ENCODE assay signal across 1 cellular context in the genomic region with DNA sequence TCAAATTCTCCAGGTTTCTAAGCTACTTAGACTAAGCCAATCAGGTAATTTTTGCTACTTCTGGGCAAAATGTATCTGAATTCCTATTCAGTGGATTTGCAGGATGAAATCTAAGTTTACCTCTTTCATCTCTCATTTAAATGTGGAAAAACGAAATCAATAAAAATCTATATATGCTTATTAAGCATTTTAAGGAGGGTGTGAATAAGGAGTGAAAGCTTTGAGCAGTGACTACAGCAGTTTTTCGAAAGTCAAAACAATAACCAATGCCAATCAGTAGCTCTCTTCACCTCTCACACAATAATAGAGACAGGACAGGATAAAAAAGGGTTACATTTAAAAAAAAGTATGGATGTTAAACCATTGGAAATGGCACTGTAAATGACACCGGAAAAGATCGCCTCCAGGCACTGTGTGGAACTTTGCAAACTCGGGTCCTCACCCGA.
TF ChIP-seq lines count a peak whose summit lies in the region.

No MANE protein-coding gene starts in this region.

TF ChIP-seq in HepG2, 621 proteins besides CTCF, POLR2A, EP300 and RAD21 (continued from another document and continues in another):
- TF ChIP-seq, protein P1, sequence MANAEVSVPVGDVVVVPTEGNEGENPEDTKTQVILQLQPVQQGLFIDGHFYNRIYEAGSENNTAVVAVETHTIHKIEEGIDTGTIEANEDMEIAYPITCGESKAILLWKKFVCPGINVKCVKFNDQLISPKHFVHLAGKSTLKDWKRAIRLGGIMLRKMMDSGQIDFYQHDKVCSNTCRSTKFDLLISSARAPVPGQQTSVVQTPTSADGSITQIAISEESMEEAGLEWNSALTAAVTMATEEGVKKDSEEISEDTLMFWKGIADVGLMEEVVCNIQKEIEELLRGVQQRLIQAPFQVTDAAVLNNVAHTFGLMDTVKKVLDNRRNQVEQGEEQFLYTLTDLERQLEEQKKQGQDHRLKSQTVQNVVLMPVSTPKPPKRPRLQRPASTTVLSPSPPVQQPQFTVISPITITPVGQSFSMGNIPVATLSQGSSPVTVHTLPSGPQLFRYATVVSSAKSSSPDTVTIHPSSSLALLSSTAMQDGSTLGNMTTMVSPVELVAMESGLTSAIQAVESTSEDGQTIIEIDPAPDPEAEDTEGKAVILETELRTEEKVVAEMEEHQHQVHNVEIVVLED (CRISPR knock-in tag; IDR thresholded peaks at IDR 0.05; ENCODE audit: borderline replicate concordance), result no peak
- TF ChIP-seq, protein P2, sequence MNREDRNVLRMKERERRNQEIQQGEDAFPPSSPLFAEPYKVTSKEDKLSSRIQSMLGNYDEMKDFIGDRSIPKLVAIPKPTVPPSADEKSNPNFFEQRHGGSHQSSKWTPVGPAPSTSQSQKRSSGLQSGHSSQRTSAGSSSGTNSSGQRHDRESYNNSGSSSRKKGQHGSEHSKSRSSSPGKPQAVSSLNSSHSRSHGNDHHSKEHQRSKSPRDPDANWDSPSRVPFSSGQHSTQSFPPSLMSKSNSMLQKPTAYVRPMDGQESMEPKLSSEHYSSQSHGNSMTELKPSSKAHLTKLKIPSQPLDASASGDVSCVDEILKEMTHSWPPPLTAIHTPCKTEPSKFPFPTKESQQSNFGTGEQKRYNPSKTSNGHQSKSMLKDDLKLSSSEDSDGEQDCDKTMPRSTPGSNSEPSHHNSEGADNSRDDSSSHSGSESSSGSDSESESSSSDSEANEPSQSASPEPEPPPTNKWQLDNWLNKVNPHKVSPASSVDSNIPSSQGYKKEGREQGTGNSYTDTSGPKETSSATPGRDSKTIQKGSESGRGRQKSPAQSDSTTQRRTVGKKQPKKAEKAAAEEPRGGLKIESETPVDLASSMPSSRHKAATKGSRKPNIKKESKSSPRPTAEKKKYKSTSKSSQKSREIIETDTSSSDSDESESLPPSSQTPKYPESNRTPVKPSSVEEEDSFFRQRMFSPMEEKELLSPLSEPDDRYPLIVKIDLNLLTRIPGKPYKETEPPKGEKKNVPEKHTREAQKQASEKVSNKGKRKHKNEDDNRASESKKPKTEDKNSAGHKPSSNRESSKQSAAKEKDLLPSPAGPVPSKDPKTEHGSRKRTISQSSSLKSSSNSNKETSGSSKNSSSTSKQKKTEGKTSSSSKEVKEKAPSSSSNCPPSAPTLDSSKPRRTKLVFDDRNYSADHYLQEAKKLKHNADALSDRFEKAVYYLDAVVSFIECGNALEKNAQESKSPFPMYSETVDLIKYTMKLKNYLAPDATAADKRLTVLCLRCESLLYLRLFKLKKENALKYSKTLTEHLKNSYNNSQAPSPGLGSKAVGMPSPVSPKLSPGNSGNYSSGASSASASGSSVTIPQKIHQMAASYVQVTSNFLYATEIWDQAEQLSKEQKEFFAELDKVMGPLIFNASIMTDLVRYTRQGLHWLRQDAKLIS (CRISPR knock-in tag; IDR thresholded peaks at IDR 0.05), result no peak
- no peak for TF ChIP-seq KDM2A (CRISPR knock-in tag; IDR thresholded peaks at IDR 0.05; ENCODE audit: borderline replicate concordance, low read depth)
- no peak for TF ChIP-seq NFE2 (CRISPR knock-in tag; IDR thresholded peaks at IDR 0.05)
- TF ChIP-seq ZFP62 (CRISPR knock-in tag; IDR thresholded peaks at IDR 0.05), result no peak
- TF ChIP-seq ZNF556 (CRISPR knock-in tag; IDR thresholded peaks at IDR 0.05; ENCODE audit: borderline replicate concordance), result no peak
- 0 out of 2 replicates have a peak, but pooled peaks have one; percentile 20 for TF ChIP-seq TOPORS (CRISPR knock-in tag; IDR thresholded peaks at IDR 0.05)
- TF ChIP-seq HMG20A (CRISPR knock-in tag; IDR thresholded peaks at IDR 0.05; ENCODE audit: borderline replicate concordance), result no peak
- TF ChIP-seq, protein P3, sequence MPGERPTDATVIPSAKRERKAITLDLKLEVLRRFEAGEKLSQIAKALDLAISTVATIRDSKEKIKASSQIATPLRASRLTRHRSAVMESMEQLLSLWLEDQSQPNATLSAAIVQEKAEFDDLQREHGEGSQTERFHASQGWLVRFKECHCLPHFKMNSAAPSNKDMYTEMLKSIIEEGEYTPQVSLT (CRISPR knock-in tag; IDR thresholded peaks at IDR 0.05; ENCODE audit: borderline replicate concordance, low read depth), result no peak
- TF ChIP-seq, protein P4, sequence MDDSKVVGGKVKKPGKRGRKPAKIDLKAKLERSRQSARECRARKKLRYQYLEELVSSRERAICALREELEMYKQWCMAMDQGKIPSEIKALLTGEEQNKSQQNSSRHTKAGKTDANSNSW (CRISPR knock-in tag; IDR thresholded peaks at IDR 0.05; ENCODE audit: borderline replicate concordance), result no peak
- TF ChIP-seq ZBTB38 (CRISPR knock-in tag; IDR thresholded peaks at IDR 0.05), result no peak
- TF ChIP-seq ONECUT2 (CRISPR knock-in tag; IDR thresholded peaks at IDR 0.05), result no peak
- TF ChIP-seq, protein P5, sequence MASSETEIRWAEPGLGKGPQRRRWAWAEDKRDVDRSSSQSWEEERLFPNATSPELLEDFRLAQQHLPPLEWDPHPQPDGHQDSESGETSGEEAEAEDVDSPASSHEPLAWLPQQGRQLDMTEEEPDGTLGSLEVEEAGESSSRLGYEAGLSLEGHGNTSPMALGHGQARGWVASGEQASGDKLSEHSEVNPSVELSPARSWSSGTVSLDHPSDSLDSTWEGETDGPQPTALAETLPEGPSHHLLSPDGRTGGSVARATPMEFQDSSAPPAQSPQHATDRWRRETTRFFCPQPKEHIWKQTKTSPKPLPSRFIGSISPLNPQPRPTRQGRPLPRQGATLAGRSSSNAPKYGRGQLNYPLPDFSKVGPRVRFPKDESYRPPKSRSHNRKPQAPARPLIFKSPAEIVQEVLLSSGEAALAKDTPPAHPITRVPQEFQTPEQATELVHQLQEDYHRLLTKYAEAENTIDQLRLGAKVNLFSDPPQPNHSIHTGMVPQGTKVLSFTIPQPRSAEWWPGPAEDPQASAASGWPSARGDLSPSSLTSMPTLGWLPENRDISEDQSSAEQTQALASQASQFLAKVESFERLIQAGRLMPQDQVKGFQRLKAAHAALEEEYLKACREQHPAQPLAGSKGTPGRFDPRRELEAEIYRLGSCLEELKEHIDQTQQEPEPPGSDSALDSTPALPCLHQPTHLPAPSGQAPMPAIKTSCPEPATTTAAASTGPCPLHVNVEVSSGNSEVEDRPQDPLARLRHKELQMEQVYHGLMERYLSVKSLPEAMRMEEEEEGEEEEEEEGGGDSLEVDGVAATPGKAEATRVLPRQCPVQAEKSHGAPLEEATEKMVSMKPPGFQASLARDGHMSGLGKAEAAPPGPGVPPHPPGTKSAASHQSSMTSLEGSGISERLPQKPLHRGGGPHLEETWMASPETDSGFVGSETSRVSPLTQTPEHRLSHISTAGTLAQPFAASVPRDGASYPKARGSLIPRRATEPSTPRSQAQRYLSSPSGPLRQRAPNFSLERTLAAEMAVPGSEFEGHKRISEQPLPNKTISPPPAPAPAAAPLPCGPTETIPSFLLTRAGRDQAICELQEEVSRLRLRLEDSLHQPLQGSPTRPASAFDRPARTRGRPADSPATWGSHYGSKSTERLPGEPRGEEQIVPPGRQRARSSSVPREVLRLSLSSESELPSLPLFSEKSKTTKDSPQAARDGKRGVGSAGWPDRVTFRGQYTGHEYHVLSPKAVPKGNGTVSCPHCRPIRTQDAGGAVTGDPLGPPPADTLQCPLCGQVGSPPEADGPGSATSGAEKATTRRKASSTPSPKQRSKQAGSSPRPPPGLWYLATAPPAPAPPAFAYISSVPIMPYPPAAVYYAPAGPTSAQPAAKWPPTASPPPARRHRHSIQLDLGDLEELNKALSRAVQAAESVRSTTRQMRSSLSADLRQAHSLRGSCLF (CRISPR knock-in tag; IDR thresholded peaks at IDR 0.05; ENCODE audit: borderline replicate concordance), result no peak
- TF ChIP-seq, protein P6, sequence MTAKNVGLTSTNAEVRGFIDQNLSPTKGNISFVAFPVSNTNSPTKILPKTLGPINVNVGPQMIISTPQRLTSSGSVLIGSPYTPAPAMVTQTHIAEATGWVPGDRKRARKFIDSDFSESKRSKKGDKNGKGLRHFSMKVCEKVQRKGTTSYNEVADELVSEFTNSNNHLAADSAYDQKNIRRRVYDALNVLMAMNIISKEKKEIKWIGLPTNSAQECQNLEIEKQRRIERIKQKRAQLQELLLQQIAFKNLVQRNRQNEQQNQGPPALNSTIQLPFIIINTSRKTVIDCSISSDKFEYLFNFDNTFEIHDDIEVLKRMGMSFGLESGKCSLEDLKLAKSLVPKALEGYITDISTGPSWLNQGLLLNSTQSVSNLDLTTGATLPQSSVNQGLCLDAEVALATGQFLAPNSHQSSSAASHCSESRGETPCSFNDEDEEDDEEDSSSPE (CRISPR knock-in tag; IDR thresholded peaks at IDR 0.05), result no peak
- TF ChIP-seq HMG20B (CRISPR knock-in tag; conservative IDR thresholded peaks at IDR 0.05), result 0 out of 2 replicates have a peak, but pooled peaks have one; percentile 3
- TF ChIP-seq SETDB1 (CRISPR knock-in tag; IDR thresholded peaks at IDR 0.05; ENCODE audit: borderline replicate concordance), result no peak
- no peak for TF ChIP-seq ZBTB8A (CRISPR knock-in tag; IDR thresholded peaks at IDR 0.05; ENCODE audit: borderline replicate concordance, low read depth)
- TF ChIP-seq, protein P7, sequence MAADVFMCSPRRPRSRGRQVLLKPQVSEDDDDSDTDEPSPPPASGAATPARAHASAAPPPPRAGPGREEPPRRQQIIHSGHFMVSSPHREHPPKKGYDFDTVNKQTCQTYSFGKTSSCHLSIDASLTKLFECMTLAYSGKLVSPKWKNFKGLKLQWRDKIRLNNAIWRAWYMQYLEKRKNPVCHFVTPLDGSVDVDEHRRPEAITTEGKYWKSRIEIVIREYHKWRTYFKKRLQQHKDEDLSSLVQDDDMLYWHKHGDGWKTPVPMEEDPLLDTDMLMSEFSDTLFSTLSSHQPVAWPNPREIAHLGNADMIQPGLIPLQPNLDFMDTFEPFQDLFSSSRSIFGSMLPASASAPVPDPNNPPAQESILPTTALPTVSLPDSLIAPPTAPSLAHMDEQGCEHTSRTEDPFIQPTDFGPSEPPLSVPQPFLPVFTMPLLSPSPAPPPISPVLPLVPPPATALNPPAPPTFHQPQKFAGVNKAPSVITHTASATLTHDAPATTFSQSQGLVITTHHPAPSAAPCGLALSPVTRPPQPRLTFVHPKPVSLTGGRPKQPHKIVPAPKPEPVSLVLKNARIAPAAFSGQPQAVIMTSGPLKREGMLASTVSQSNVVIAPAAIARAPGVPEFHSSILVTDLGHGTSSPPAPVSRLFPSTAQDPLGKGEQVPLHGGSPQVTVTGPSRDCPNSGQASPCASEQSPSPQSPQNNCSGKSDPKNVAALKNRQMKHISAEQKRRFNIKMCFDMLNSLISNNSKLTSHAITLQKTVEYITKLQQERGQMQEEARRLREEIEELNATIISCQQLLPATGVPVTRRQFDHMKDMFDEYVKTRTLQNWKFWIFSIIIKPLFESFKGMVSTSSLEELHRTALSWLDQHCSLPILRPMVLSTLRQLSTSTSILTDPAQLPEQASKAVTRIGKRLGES (CRISPR knock-in tag; IDR thresholded peaks at IDR 0.05; ENCODE audit: borderline replicate concordance), result no peak
- TF ChIP-seq MAFF (IDR thresholded peaks at IDR 0.05; ENCODE audit: low read depth, low read length), result peak; percentile 85
- no peak for TF ChIP-seq IRF2 (CRISPR knock-in tag; IDR thresholded peaks at IDR 0.05)
- TF ChIP-seq, protein P8, sequence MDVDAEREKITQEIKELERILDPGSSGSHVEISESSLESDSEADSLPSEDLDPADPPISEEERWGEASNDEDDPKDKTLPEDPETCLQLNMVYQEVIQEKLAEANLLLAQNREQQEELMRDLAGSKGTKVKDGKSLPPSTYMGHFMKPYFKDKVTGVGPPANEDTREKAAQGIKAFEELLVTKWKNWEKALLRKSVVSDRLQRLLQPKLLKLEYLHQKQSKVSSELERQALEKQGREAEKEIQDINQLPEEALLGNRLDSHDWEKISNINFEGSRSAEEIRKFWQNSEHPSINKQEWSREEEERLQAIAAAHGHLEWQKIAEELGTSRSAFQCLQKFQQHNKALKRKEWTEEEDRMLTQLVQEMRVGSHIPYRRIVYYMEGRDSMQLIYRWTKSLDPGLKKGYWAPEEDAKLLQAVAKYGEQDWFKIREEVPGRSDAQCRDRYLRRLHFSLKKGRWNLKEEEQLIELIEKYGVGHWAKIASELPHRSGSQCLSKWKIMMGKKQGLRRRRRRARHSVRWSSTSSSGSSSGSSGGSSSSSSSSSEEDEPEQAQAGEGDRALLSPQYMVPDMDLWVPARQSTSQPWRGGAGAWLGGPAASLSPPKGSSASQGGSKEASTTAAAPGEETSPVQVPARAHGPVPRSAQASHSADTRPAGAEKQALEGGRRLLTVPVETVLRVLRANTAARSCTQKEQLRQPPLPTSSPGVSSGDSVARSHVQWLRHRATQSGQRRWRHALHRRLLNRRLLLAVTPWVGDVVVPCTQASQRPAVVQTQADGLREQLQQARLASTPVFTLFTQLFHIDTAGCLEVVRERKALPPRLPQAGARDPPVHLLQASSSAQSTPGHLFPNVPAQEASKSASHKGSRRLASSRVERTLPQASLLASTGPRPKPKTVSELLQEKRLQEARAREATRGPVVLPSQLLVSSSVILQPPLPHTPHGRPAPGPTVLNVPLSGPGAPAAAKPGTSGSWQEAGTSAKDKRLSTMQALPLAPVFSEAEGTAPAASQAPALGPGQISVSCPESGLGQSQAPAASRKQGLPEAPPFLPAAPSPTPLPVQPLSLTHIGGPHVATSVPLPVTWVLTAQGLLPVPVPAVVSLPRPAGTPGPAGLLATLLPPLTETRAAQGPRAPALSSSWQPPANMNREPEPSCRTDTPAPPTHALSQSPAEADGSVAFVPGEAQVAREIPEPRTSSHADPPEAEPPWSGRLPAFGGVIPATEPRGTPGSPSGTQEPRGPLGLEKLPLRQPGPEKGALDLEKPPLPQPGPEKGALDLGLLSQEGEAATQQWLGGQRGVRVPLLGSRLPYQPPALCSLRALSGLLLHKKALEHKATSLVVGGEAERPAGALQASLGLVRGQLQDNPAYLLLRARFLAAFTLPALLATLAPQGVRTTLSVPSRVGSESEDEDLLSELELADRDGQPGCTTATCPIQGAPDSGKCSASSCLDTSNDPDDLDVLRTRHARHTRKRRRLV (CRISPR knock-in tag; IDR thresholded peaks at IDR 0.05), result no peak
- TF ChIP-seq, protein P9, sequence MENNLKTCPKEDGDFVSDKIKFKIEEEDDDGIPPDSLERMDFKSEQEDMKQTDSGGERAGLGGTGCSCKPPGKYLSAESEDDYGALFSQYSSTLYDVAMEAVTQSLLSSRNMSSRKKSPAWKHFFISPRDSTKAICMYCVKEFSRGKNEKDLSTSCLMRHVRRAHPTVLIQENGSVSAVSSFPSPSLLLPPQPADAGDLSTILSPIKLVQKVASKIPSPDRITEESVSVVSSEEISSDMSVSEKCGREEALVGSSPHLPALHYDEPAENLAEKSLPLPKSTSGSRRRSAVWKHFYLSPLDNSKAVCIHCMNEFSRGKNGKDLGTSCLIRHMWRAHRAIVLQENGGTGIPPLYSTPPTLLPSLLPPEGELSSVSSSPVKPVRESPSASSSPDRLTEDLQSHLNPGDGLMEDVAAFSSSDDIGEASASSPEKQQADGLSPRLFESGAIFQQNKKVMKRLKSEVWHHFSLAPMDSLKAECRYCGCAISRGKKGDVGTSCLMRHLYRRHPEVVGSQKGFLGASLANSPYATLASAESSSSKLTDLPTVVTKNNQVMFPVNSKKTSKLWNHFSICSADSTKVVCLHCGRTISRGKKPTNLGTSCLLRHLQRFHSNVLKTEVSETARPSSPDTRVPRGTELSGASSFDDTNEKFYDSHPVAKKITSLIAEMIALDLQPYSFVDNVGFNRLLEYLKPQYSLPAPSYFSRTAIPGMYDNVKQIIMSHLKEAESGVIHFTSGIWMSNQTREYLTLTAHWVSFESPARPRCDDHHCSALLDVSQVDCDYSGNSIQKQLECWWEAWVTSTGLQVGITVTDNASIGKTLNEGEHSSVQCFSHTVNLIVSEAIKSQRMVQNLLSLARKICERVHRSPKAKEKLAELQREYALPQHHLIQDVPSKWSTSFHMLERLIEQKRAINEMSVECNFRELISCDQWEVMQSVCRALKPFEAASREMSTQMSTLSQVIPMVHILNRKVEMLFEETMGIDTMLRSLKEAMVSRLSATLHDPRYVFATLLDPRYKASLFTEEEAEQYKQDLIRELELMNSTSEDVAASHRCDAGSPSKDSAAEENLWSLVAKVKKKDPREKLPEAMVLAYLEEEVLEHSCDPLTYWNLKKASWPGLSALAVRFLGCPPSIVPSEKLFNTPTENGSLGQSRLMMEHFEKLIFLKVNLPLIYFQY (CRISPR knock-in tag; IDR thresholded peaks at IDR 0.05; ENCODE audit: borderline replicate concordance), result no peak; the same call in 1 of the 2 replicates
- no peak for TF ChIP-seq HDAC2 (CRISPR knock-in tag; IDR thresholded peaks at IDR 0.05)
- TF ChIP-seq ZFP37 (CRISPR knock-in tag; IDR thresholded peaks at IDR 0.05; ENCODE audit: borderline replicate concordance), result no peak
- no peak for TF ChIP-seq ZNF205 (CRISPR knock-in tag; IDR thresholded peaks at IDR 0.05)
